Comparison of ENCODE assay signal across 1 cellular context in genomic region chr19:55227241-55228014, GRCh38.
TF ChIP-seq lines count a peak whose summit lies in the region.

No MANE protein-coding gene starts in this region.

TF ChIP-seq in H1, 55 proteins besides CTCF, POLR2A, EP300 and RAD21:
- TF ChIP-seq MAFK (IDR thresholded peaks at IDR 0.05; ENCODE audit: low read depth, low read length) = no peak
- TF ChIP-seq CHD7 (IDR thresholded peaks at IDR 0.05; ENCODE audit: insufficient replicate concordance, low read length) = no peak
- TF ChIP-seq SP1 (IDR thresholded peaks at IDR 0.05; ENCODE audit: low read depth, low read length) = no peak
- TF ChIP-seq SRF (IDR thresholded peaks at IDR 0.05; ENCODE audit: low read depth, low read length) = no peak
- no peak for TF ChIP-seq ATF2 (IDR thresholded peaks at IDR 0.05; ENCODE audit: low read length)
- TF ChIP-seq BACH1 (IDR thresholded peaks at IDR 0.05; ENCODE audit: low read length) = no peak
- TF ChIP-seq POU5F1 (IDR thresholded peaks at IDR 0.05; ENCODE audit: low read depth, low read length) = no peak
- no peak for TF ChIP-seq TCF12 (IDR thresholded peaks at IDR 0.05; ENCODE audit: low read depth, low read length)
- TF ChIP-seq TAF7 (optimal IDR thresholded peaks at IDR 0.05; ENCODE audit: borderline replicate concordance, low read depth, low read length) = no peak
- no peak for TF ChIP-seq E2F6 (IDR thresholded peaks at IDR 0.05)
- no peak for TF ChIP-seq SIN3A (conservative IDR thresholded peaks at IDR 0.05 in 1 of 2, IDR thresholded peaks at IDR 0.05 in 1 of 2; ENCODE audit: low read depth in 1 of 2, low read length in 2 of 2)
- no peak for TF ChIP-seq BCL11A (IDR thresholded peaks at IDR 0.05; ENCODE audit: low read depth in 2 of 2, low read length in 2 of 2)
- TF ChIP-seq ASH2L (IDR thresholded peaks at IDR 0.05; ENCODE audit: low read length) = no peak
- no peak for TF ChIP-seq BRCA1 (IDR thresholded peaks at IDR 0.05; ENCODE audit: low read depth, low read length)
- no peak for TF ChIP-seq CEBPB (IDR thresholded peaks at IDR 0.05; ENCODE audit: low read depth, low read length)
- no peak for TF ChIP-seq RXRA (IDR thresholded peaks at IDR 0.05; ENCODE audit: insufficient read depth, low read depth, low read length)
- TF ChIP-seq HDAC6 (IDR thresholded peaks at IDR 0.05; ENCODE audit: low read depth, low read length) = no peak
- TF ChIP-seq CHD2 (IDR thresholded peaks at IDR 0.05; ENCODE audit: low read length) = no peak
- TF ChIP-seq TBP (IDR thresholded peaks at IDR 0.05; ENCODE audit: low read depth, low read length) = no peak
